12 cellular contexts compared by ENCODE assay signal in the genomic region with DNA sequence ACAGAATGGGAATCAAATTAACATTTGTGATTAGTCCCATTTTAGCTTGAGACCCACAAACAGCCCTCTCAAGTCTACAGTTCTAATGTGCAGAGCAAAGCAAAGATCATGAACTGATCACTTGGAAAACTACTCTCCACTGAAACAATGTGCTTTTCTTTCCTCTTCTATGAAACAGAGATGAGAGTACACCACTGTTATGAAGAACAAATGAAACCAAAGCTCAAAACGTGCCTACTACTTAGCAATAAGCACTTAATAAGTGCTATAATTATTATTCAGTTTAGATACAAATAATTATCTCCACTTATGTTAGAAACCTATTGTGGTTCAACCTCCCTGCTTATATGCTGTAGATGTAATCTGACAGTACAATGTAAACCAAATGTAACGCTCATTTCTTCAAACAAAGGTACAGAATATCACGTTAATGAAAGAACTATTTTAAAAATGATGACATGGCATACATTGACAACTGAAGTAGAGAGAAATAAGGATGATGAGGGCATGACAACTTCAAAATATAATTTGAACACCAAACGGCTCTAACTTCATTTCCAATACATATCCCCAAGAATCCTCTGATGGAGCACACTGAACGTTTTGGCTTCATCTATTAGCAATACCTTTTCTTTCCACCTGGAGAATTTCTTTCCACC. TPM values are rescaled to one million over a fixed set of nuclear protein-coding genes. Genes with fewer than 3 reads are reported as not detected.
DNase-seq lines count a peak whose midpoint lies in the region; ATAC-seq and TF ChIP-seq lines count a peak whose summit lies in the region.
"Had no signal": no experiment of that assay in that cellular context is flagged by ENCODE, and none has a peak within 500 bp of the region (broad histone marks: within the 10 kb centered on the region; RNA-seq: fewer than 3 reads in every experiment).

No MANE protein-coding gene starts in this region.

- H2BK5ac ChIP-seq in neuronal stem cell (ENCODE audit: low read length): no peak overlapping the region

- TF ChIP-seq CTCF in LNCaP clone FGC (IDR thresholded peaks at IDR 0.05; ENCODE audit: control insufficient read depth, extremely low read depth, insufficient read depth) (no peak), endothelial cell (IDR thresholded peaks at IDR 0.05; ENCODE audit: unreplicated experiment) (no peak), right atrium auricular region (IDR thresholded peaks at IDR 0.05) (no peak)

- CTCF ChIA-PET in activated naive CD4-positive, alpha-beta T cell treated with anti-CD3 and anti-CD28 coated beads for 36 hours (lab: Charles Lee): interaction anchor here (0.6 to 1.7 kb wide), 3 partner anchors 10 to 223 kb away, joined by 3 to 9 read pairs (median 3); no protein-coding TSS in a partner anchor

- H2BK15ac ChIP-seq in neuronal stem cell (ENCODE audit: low read length): no peak overlapping the region

- intact Hi-C loops in activated naive CD4-positive, alpha-beta T cell treated with anti-CD3 and anti-CD28 coated beads for 36 hours (cut with micrococcal nuclease): loop anchor here (10.0 kb wide), 2 partner anchors 458 to 778 kb away; partner anchors contain the start of genes ITFG1, NETO2 and PHKB

- H4K8ac ChIP-seq in neuronal stem cell (ENCODE audit: low read depth, low read length): no peak overlapping the region

- no peaks in the 10 kb centered on the region for H3K9me3 Mint-ChIP-seq in endothelial cell (ENCODE audit: unreplicated experiment)
- H3K9me3 Mint-ChIP-seq in activated naive CD4-positive, alpha-beta T cell treated with anti-CD3 and anti-CD28 coated beads for 36 hours: no peaks in the 10 kb centered on the region

- no peak overlapping the region for H2AFZ ChIP-seq in neuronal stem cell (ENCODE audit: low read length)

- H3K23ac ChIP-seq in neuronal stem cell (ENCODE audit: low read depth, low read length, poor library complexity): no peak overlapping the region

- H3K4me1 ChIP-seq in neuronal stem cell (ENCODE audit: control insufficient read depth in 2 of 2, insufficient read depth in 1 of 2, low read depth in 1 of 2, low read length in 2 of 2) (peaks cover 11 to 23% of the 10 kb centered on the region in 2 donors), right atrium auricular region (peaks cover 0 to 44% of the 10 kb centered on the region in 2 donors)

- no peak overlapping the region for H2BK120ac ChIP-seq in neuronal stem cell (ENCODE audit: low read depth, low read length)

- H3K18ac ChIP-seq in neuronal stem cell (ENCODE audit: low read length): no peak overlapping the region

- H3K14ac ChIP-seq in neuronal stem cell (ENCODE audit: low read length): no peak overlapping the region

- no peak for ATAC-seq in GM18520 (IDR thresholded peaks at IDR 0.05; ENCODE audit: unreplicated experiment)

- H3K27ac Mint-ChIP-seq in endothelial cell (ENCODE audit: unreplicated experiment): peak overlapping the region; percentile 4
- no peak overlapping the region for H3K27ac Mint-ChIP-seq in activated naive CD4-positive, alpha-beta T cell treated with anti-CD3 and anti-CD28 coated beads for 36 hours

- no peaks in the 10 kb centered on the region for H3K36me3 Mint-ChIP-seq in endothelial cell (ENCODE audit: low read depth, unreplicated experiment)
- H3K36me3 Mint-ChIP-seq in activated naive CD4-positive, alpha-beta T cell treated with anti-CD3 and anti-CD28 coated beads for 36 hours (ENCODE audit: low read depth): peaks cover 7% of the 10 kb centered on the region

- H4K91ac ChIP-seq in neuronal stem cell (ENCODE audit: low read depth, low read length, poor library complexity): no peak overlapping the region

- peaks cover 13% of the 10 kb centered on the region for H3K27me3 Mint-ChIP-seq in endothelial cell (ENCODE audit: unreplicated experiment)
- no peaks in the 10 kb centered on the region for H3K27me3 Mint-ChIP-seq in activated naive CD4-positive, alpha-beta T cell treated with anti-CD3 and anti-CD28 coated beads for 36 hours (ENCODE audit: low read depth)

- H3K36me3 ChIP-seq in neuronal stem cell (replicated peaks in 1 of 2; ENCODE audit: control insufficient read depth in 2 of 2, insufficient read depth in 2 of 2, low read length in 2 of 2) (peaks cover 5 to 21% of the 10 kb centered on the region in 2 donors), right atrium auricular region (no peaks in the 10 kb centered on the region)
- H3K36me3 ChIP-seq: brain microvascular endothelial cell had no signal

- peaks cover 6% of the 10 kb centered on the region for H3K79me1 ChIP-seq in neuronal stem cell (ENCODE audit: low read depth, low read length)

- H2BK12ac ChIP-seq in neuronal stem cell (ENCODE audit: low read length): no peak overlapping the region

- H3K4ac ChIP-seq in neuronal stem cell (ENCODE audit: low read length): no peak overlapping the region

- H3K27me3 ChIP-seq in neuronal stem cell (ENCODE audit: control insufficient read depth in 3 of 3, insufficient read depth in 3 of 3, low read depth in 1 of 3, low read length in 3 of 3) (no peaks in the 10 kb centered on the region), right atrium auricular region (no peaks in the 10 kb centered on the region)
- H3K27me3 ChIP-seq: brain microvascular endothelial cell had no signal

- WGBS in neuronal stem cell (ENCODE audit: extremely low coverage in 2 of 2, insufficient read length in 2 of 2, insufficient replicate concordance in 1 of 2), 2 donors: no CpG with 5 or more reads among the region's 5 CpGs

- H3K9me3 ChIP-seq in neuronal stem cell (replicated peaks in 1 of 2; ENCODE audit: control insufficient read depth in 2 of 2, insufficient read depth in 1 of 2, low read depth in 1 of 2, low read length in 2 of 2) (no peaks in the 10 kb centered on the region), right atrium auricular region (no peaks in the 10 kb centered on the region)

- H2AK5ac ChIP-seq in neuronal stem cell (ENCODE audit: low read depth, low read length): no peak overlapping the region

- peak overlapping the region; percentile 29 for H3K4me2 ChIP-seq in neuronal stem cell (ENCODE audit: insufficient read depth, low read length, poor library complexity, severe bottlenecking)

- H3K9ac ChIP-seq in neuronal stem cell (ENCODE audit: low read depth, low read length, poor library complexity): no peak overlapping the region

- H3K4me3 Mint-ChIP-seq in endothelial cell (ENCODE audit: unreplicated experiment): no peak overlapping the region
- H3K4me3 Mint-ChIP-seq in activated naive CD4-positive, alpha-beta T cell treated with anti-CD3 and anti-CD28 coated beads for 36 hours: no peak overlapping the region

- H3K4me3 ChIP-seq in LNCaP clone FGC (ENCODE audit: low read depth, low read length) (peak overlapping the region; percentile 97), neuronal stem cell (ENCODE audit: low read length in 2 of 2) (peak overlapping the region in 1 of 2 donors; percentile 75), right atrium auricular region (no peak overlapping the region)

- DNase-seq in ELR (ENCODE audit: low read depth) (peak; percentile 7), LNCaP clone FGC (ENCODE audit: low read depth) (no peak), endothelial cell (ENCODE audit: low spot score) (no peak), neuronal stem cell (ENCODE audit: low spot score) (no peak), right atrium auricular region (ENCODE audit: low spot score) (no peak)
- DNase-seq in activated CD8-positive, alpha-beta memory T cell treated with anti-CD3 and anti-CD28 coated beads, Interleukin-2, amount 50 U/mL, for 4 hours: no peak
- DNase-seq in activated naive CD4-positive, alpha-beta T cell treated with anti-CD3 and anti-CD28 coated beads for 36 hours: no peak
- DNase-seq: brain microvascular endothelial cell; NCI-H526; stimulated activated naive CD4-positive, alpha-beta T cell; T1000 had no signal

- H3K4me1 Mint-ChIP-seq in endothelial cell (ENCODE audit: unreplicated experiment): peaks cover 35% of the 10 kb centered on the region
- peaks cover 58% of the 10 kb centered on the region for H3K4me1 Mint-ChIP-seq in activated naive CD4-positive, alpha-beta T cell treated with anti-CD3 and anti-CD28 coated beads for 36 hours (ENCODE audit: low read depth)

- no peak overlapping the region for H3K27ac ChIP-seq in neuronal stem cell (replicated peaks; ENCODE audit: low read length)
- no peak overlapping the region for H3K27ac ChIP-seq in right atrium auricular region
- H3K27ac ChIP-seq: brain microvascular endothelial cell had no signal

RNA-seq across cellular contexts. Expression of gene VPS35, which starts 2.0 kb away (rescaled TPM):
- 78.4 TPM for total RNA-seq in endothelial cell (ENCODE audit: unreplicated experiment)
- polyA plus RNA-seq in neuronal stem cell (2013, experiment 1 of 2): 41.2 TPM
- 42.9 TPM for polyA plus RNA-seq in neuronal stem cell (2013, experiment 2 of 2)
- total RNA-seq in right atrium auricular region: 10 to 100 TPM; 43.3 to 60.5 TPM
- total RNA-seq in activated naive CD4-positive, alpha-beta T cell treated with anti-CD3 and anti-CD28 coated beads for 36 hours: 10 to 100 TPM; 83.2 to 93.0 TPM

RNA-seq across cellular contexts. Expression of gene ORC6, which starts 2.5 kb away (rescaled TPM):
- 22.4 TPM for total RNA-seq in endothelial cell (ENCODE audit: unreplicated experiment)
- polyA plus RNA-seq in neuronal stem cell (2013, experiment 1 of 2): 62.3 TPM
- polyA plus RNA-seq in neuronal stem cell (2013, experiment 2 of 2): 65.4 TPM
- total RNA-seq in right atrium auricular region: 1 to 10 TPM; 1.8 to 2.6 TPM
- 10 to 100 TPM; 57.7 to 61.9 TPM for total RNA-seq in activated naive CD4-positive, alpha-beta T cell treated with anti-CD3 and anti-CD28 coated beads for 36 hours
